ENCODE assay signal across 11 cellular contexts in genomic region chr18:69790649-69791048, GRCh38.
"Had no signal": no experiment of that assay in that cellular context is flagged by ENCODE, and none has a peak within 500 bp of the region (broad histone marks: within the 10 kb centered on the region; RNA-seq: fewer than 3 reads in every experiment).

No MANE protein-coding gene starts in this region.

- H3K4me2 ChIP-seq: GM23338 had no signal

- H2AFZ ChIP-seq: GM23248, GM23338 had no signal

- H3K9ac ChIP-seq: GM23248 had no signal

- H3K4me3 ChIP-seq: GM23248, GM23338, HAP-1 had no signal

- DNase-seq: GM23248, GOT3, H7, H9, HCEC 1CT, HFFc6 had no signal

- ATAC-seq: GM23338, HCT116 had no signal

- H3K36me3 ChIP-seq: HAP-1 had no signal

- H3K27ac ChIP-seq: GM23248 had no signal

- FAIRE-seq: H1, H54 had no signal
